Comparison of ENCODE assay signal across 8 cellular contexts in the genomic region with DNA sequence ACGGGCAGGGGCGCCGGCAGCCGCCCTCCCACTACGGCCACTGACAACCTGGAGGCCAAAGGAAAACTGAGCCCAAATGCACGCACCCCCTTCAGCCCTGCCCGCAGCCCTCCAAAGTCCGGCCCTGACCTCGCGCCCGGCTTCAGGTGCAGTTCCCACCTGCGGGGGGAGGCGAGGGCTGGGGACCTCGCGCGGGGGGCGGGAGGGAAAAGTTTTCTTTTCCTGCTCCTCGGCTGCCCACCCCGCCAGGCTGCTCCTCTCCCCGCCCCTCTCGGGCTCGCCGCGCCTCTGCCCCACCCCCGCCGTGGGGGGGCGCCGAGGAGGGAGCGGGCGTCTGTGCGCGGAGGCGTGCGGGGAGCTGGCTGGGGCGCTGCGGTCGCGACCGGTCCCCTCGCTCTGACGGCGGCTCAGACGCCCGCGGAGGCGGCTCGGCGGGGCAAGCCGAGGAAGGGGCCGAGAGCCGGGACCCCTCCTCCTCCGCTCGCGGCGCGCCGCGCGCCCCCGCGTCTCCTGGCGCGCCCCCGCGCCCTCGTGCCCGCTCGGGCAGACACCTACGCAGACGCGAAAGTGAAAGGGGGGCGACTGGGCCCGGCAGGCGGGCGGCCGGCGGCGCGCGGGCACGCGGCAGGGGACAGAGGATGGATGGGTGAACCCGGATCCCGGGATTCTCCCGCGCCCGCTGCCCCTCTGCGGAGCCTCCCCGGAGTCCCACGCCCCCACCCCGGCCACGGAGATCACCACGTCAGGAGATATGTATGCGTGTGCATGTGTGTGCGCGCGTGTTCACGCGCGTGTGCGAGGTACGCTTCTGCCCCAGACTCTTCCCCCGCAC. TPM values are rescaled to one million over a fixed set of nuclear protein-coding genes. Genes with fewer than 3 reads are reported as not detected.
A peak's percentile ranks its signal among the peaks of the same experiment; 100 is the strongest.
DNase-seq lines count a peak whose midpoint lies in the region; ATAC-seq and TF ChIP-seq lines count a peak whose summit lies in the region.

No MANE protein-coding gene starts in this region.

- no peak for TF ChIP-seq EP300 in stomach (IDR thresholded peaks at IDR 0.05)

- 0 to 1% (median 0%) methylated on average over 33 to 102 of the region's 103 CpGs for WGBS in stomach, 5 donors

- ATAC-seq in GM18511 (IDR thresholded peaks at IDR 0.05; ENCODE audit: unreplicated experiment) (peak; percentile 12), GM19328 (IDR thresholded peaks at IDR 0.05; ENCODE audit: unreplicated experiment) (no peak)

- no peak overlapping the region for H3K27ac Mint-ChIP-seq in neural crest cell (ENCODE audit: unreplicated experiment)

- no peaks in the 10 kb centered on the region for H3K36me3 ChIP-seq in stomach

- peaks cover 15% of the 10 kb centered on the region for H3K4me1 Mint-ChIP-seq in neural crest cell

- H3K9me3 Mint-ChIP-seq in neural crest cell = no peaks in the 10 kb centered on the region

- no peaks in the 10 kb centered on the region for H3K9me3 ChIP-seq in stomach

- H3K36me3 Mint-ChIP-seq in neural crest cell (ENCODE audit: low read depth) = no peaks in the 10 kb centered on the region

- peaks cover 90% of the 10 kb centered on the region for H3K27me3 Mint-ChIP-seq in neural crest cell (ENCODE audit: low read depth)

- H3K4me3 ChIP-seq in fibroblast of villous mesenchyme (ENCODE audit: low read depth, low read length) (peak overlapping the region; percentile 48), stomach (peak overlapping the region; percentile 73 to 95 (median 92))

- peaks cover 19 to 52% (median 34%) of the 10 kb centered on the region in 4 donors for H3K4me1 ChIP-seq in stomach

- intact Hi-C loops in stomach (cut with DNase I; ENCODE audit: low total_unique reads) = no loop called here

- no peak for TF ChIP-seq CTCF in fibroblast of villous mesenchyme (IDR thresholded peaks at IDR 0.05; ENCODE audit: insufficient read depth, low read depth, low read length)
- TF ChIP-seq CTCF in neural crest cell (conservative IDR thresholded peaks at IDR 0.05) = no peak
- TF ChIP-seq CTCF in stomach (IDR thresholded peaks at IDR 0.05) = no peak

- peak overlapping the region; percentile 87 to 98 (median 94) for H3K27ac ChIP-seq in stomach

- no peak for TF ChIP-seq POLR2A in stomach (IDR thresholded peaks at IDR 0.05)

- DNase-seq in NCI-H226 (peak; percentile 36), fibroblast of villous mesenchyme (ENCODE audit: low read depth) (no peak), neural crest cell (ENCODE audit: low read depth, low spot score) (peak; percentile 30), stomach (peak; percentile 66), DMS79 (lab: John Stamatoyannopoulos, UW) (no peak)
- DNase-seq in activated T-helper 1 cell treated with anti-CD3 and anti-CD28 coated beads, Interleukin-2, amount 50 U/mL, for 16 hours (ENCODE audit: low read depth in 1 of 2, low spot score in 1 of 2) = peak; percentile 56 to 59

- H3K4me3 Mint-ChIP-seq in neural crest cell = peak overlapping the region; percentile 87

- peaks cover 0 to 26% (median 7%) of the 10 kb centered on the region in 3 donors for H3K27me3 ChIP-seq in stomach

RNA-seq across cellular contexts. Expression of a gene that starts 3.1 kb away (rescaled TPM):
- total RNA-seq in fibroblast of villous mesenchyme = under 0.01 and 0.32 TPM in 2 replicates
- total RNA-seq in neural crest cell = 0.21 and 0.30 TPM in 2 replicates
- 10 to 100 TPM; 15.4 to 36.4 (median 32.6) TPM for total RNA-seq in stomach
- polyA plus RNA-seq in stomach = 1 to 10 TPM; 2.0 to 7.5 (median 2.3) TPM

Comparison
In these comparisons a context has a peak if more than half of its experiments do, and no peak if none do; other contexts are left out.
1. DNase-seq: peak in NCI-H226 (single experiment), activated T-helper 1 cell treated with anti-CD3 and anti-CD28 coated beads, Interleukin-2, amount 50 U/mL, for 16 hours (2 of 2), neural crest cell (single experiment) and stomach (single experiment); none in fibroblast of villous mesenchyme (single experiment) and DMS79 (single experiment).
2. RNA of a gene that starts 3.1 kb away (total RNA-seq): 15.4 to 36.4 TPM in stomach; 0.21 to 0.30 TPM in neural crest cell and under 0.01 to 0.32 TPM in fibroblast of villous mesenchyme; every median in the first group is over 10 times any median in the second.